Comparison of ENCODE assay signal across 9 cellular contexts in genomic region chr19:51016798-51017683, GRCh38. TPM values are rescaled to one million over a fixed set of nuclear protein-coding genes. Genes with fewer than 3 reads are reported as not detected.
A peak's percentile ranks its signal among the peaks of the same experiment; 100 is the strongest.
DNase-seq lines count a peak whose midpoint lies in the region; ATAC-seq, FAIRE-seq and TF ChIP-seq lines count a peak whose summit lies in the region.
"Had no signal": no experiment of that assay in that cellular context is flagged by ENCODE, and none has a peak within 500 bp of the region (broad histone marks: within the 10 kb centered on the region; RNA-seq: fewer than 3 reads in every experiment).

No MANE protein-coding gene starts in this region.

- H3K27me3 ChIP-seq in upper lobe of right lung, result peaks cover 55% of the 10 kb centered on the region

- no peak overlapping the region for H3K4me3 ChIP-seq in upper lobe of right lung

- intact Hi-C loops in upper lobe of right lung (cut with DNase I), result no loop called here

- peak; percentile 39 for TF ChIP-seq CTCF in upper lobe of right lung (IDR thresholded peaks at IDR 0.05)

- no peak overlapping the region for H3K27ac ChIP-seq in upper lobe of right lung

- FAIRE-seq in frontal cortex (lab: Jason Lieb, UNC), result no peak

- H3K36me3 ChIP-seq in upper lobe of right lung, result no peaks in the 10 kb centered on the region

- peaks cover 12% of the 10 kb centered on the region for H3K4me1 ChIP-seq in upper lobe of right lung

- DNase-seq in activated CD4-positive, CD25-positive, alpha-beta regulatory T cell (lab: John Stamatoyannopoulos, UW), result peak in 3 of 4 experiments; percentile 9 to 52 (median 12)
- no peak for DNase-seq in activated CD4-positive, CD25-positive, alpha-beta regulatory T cell treated with anti-CD3 and anti-CD28 coated beads, Interleukin-2, amount 50 U/mL, for 72 hours
- peak; percentile 46 for DNase-seq in NCI-H460 (ENCODE audit: extremely low read depth, low read depth)
- DNase-seq in activated T-cell treated with anti-CD3 and anti-CD28 coated beads for 4 hours, result peak; percentile 49
- peak; percentile 75 to 77 for DNase-seq in frontal cortex (ENCODE audit: low spot score in 2 of 2)
- DNase-seq in occipital lobe (lab: John Stamatoyannopoulos, UW), result peak; percentile 13
- DNase-seq in upper lobe of right lung, result no peak

- no peaks in the 10 kb centered on the region for H3K9me3 ChIP-seq in upper lobe of right lung

- peak; percentile 58 for ATAC-seq in upper lobe of right lung
- no peak for ATAC-seq in HG02885 (IDR thresholded peaks at IDR 0.05; ENCODE audit: poor library complexity, unreplicated experiment)

RNA-seq across cellular contexts. Expression of gene KLK10, which starts 2.5 kb away (rescaled TPM):
- total RNA-seq in NCI-H460 (2014; rRNA removed; shearing (Covaris generic)), result 0.17 TPM in 1 of 2 replicates, not detected in the other
- polyA plus RNA-seq in NCI-H460 (2014; cell fraction: nucleus; rRNA removed), result not detected in 2 replicates
- not detected for total RNA-seq in frontal cortex
- not detected for total RNA-seq in occipital lobe
- 4.7 TPM for total RNA-seq in upper lobe of right lung
- total RNA-seq: pulmonary artery endothelial cell had no signal

RNA-seq across cellular contexts. Expression of gene KLK11, which starts 9.4 kb away (rescaled TPM):
- total RNA-seq in NCI-H460 (2014; rRNA removed; shearing (Covaris generic)), result not detected in 2 replicates
- not detected in 2 replicates for polyA plus RNA-seq in NCI-H460 (2014; cell fraction: nucleus; rRNA removed)
- total RNA-seq in frontal cortex, result not detected
- not detected for total RNA-seq in occipital lobe
- total RNA-seq in upper lobe of right lung, result 10.8 TPM
- total RNA-seq: pulmonary artery endothelial cell had no signal

RNA-seq across cellular contexts. Expression of gene KLK8, which starts 15.6 kb away (rescaled TPM):
- total RNA-seq in NCI-H460 (2014; rRNA removed; shearing (Covaris generic)), result 0.29 TPM in 1 of 2 replicates, not detected in the other
- polyA plus RNA-seq in NCI-H460 (2014; cell fraction: nucleus; rRNA removed), result not detected in 2 replicates
- not detected for total RNA-seq in frontal cortex
- not detected for total RNA-seq in occipital lobe
- total RNA-seq in upper lobe of right lung, result not detected
- total RNA-seq: pulmonary artery endothelial cell had no signal

RNA-seq across cellular contexts. Expression of gene KLK12, which starts 17.8 kb away (rescaled TPM):
- total RNA-seq in NCI-H460 (2014; rRNA removed; shearing (Covaris generic)), result not detected in 2 replicates
- not detected in 2 replicates for polyA plus RNA-seq in NCI-H460 (2014; cell fraction: nucleus; rRNA removed)
- not detected for total RNA-seq in frontal cortex
- not detected for total RNA-seq in occipital lobe
- total RNA-seq in upper lobe of right lung, result not detected
- total RNA-seq: pulmonary artery endothelial cell had no signal

RNA-seq across cellular contexts. Expression of gene KLK7, which starts 33.3 kb away (rescaled TPM):
- not detected in 2 replicates for total RNA-seq in NCI-H460 (2014; rRNA removed; shearing (Covaris generic))
- not detected in 2 replicates for polyA plus RNA-seq in NCI-H460 (2014; cell fraction: nucleus; rRNA removed)
- total RNA-seq in frontal cortex, result not detected
- total RNA-seq in occipital lobe, result not detected
- total RNA-seq in upper lobe of right lung, result 0.41 TPM
- total RNA-seq: pulmonary artery endothelial cell had no signal

Comparison
In these comparisons a context has a peak if more than half of its experiments do, and no peak if none do; other contexts are left out.
1. DNase-seq: peak in activated CD4-positive, CD25-positive, alpha-beta regulatory T cell (3 of 4), NCI-H460 (single experiment), activated T-cell treated with anti-CD3 and anti-CD28 coated beads for 4 hours (single experiment), frontal cortex (2 of 2) and occipital lobe (single experiment); none in activated CD4-positive, CD25-positive, alpha-beta regulatory T cell treated with anti-CD3 and anti-CD28 coated beads, Interleukin-2, amount 50 U/mL, for 72 hours (single experiment) and upper lobe of right lung (single experiment).
2. RNA of gene KLK11, which starts 9.4 kb away (total RNA-seq): 10.8 TPM in upper lobe of right lung (single experiment); not detected in NCI-H460, not detected in frontal cortex (single experiment) and not detected in occipital lobe (single experiment); every median in the first group is over 10 times any median in the second.